In genomic region chr5:124735169-124735858, GRCh38 we compare ENCODE assay signal across 8 cellular contexts. TPM values are rescaled to one million over a fixed set of nuclear protein-coding genes. Genes with fewer than 3 reads are reported as not detected.
DNase-seq lines count a peak whose midpoint lies in the region; ATAC-seq and TF ChIP-seq lines count a peak whose summit lies in the region.

No MANE protein-coding gene starts in this region.

- H3K9me3 ChIP-seq in endocrine pancreas (ENCODE audit: control insufficient read depth, low read length): no peaks in the 10 kb centered on the region

- no peak for ATAC-seq in HG03457 (IDR thresholded peaks at IDR 0.05; ENCODE audit: unreplicated experiment)

- no peak for TF ChIP-seq CTCF in AG09319 (IDR thresholded peaks at IDR 0.05; ENCODE audit: low read depth, low read length)

- peak; percentile 74 for DNase-seq in AG09319 (ENCODE audit: extremely low read depth, low read depth)
- DNase-seq in NCI-H2081 treated with DMSO at 0.1 percent for 48 hours (lab: John Stamatoyannopoulos, UW): peak; percentile 63
- peak; percentile 84 for DNase-seq in myocyte (ENCODE audit: low read depth)
- no peak for DNase-seq in stimulated activated CD4-positive, alpha-beta T cell treated with anti-CD3 and anti-CD28 coated beads, Interleukin-15, amount 100 ng/mL, for 24 hours
- DNase-seq in HT-29 (ENCODE audit: low spot score): no peak
- DNase-seq in stimulated activated CD4-positive, alpha-beta T cell treated with anti-CD3 and anti-CD28 coated beads, Interleukin-4, amount 100 ng/mL, for 4 hours: no peak

- H3K9ac ChIP-seq in endocrine pancreas (ENCODE audit: control insufficient read depth, insufficient read depth, low read length): no peak overlapping the region

- peak overlapping the region; percentile 70 for H3K4me3 ChIP-seq in endocrine pancreas (ENCODE audit: control insufficient read depth, insufficient read depth, low read length)

- H3K36me3 ChIP-seq in endocrine pancreas (ENCODE audit: control insufficient read depth, insufficient read depth, low read length): no peaks in the 10 kb centered on the region

- peaks cover 36% of the 10 kb centered on the region for H3K4me1 ChIP-seq in endocrine pancreas (ENCODE audit: control insufficient read depth, insufficient read depth, low read length)

- no peaks in the 10 kb centered on the region for H3K27me3 ChIP-seq in endocrine pancreas (ENCODE audit: control insufficient read depth, insufficient read depth, low read length)

RNA-seq across cellular contexts. Expression of gene ZNF608, which starts 11.1 kb away (rescaled TPM):
- total RNA-seq in myocyte: 41.1 and 43.9 TPM in 2 replicates
- 7.8 TPM for polyA plus RNA-seq in myocyte (2012)
- 3.7 and 4.9 TPM in 2 replicates for total RNA-seq in HT-29 (2014; rRNA removed; shearing (Covaris generic))

Comparison
In these comparisons a context has a peak if more than half of its experiments do, and no peak if none do; other contexts are left out.
1. DNase-seq: peak in AG09319 (single experiment), NCI-H2081 treated with DMSO at 0.1 percent for 48 hours (single experiment) and myocyte (single experiment); none in stimulated activated CD4-positive, alpha-beta T cell treated with anti-CD3 and anti-CD28 coated beads, Interleukin-15, amount 100 ng/mL, for 24 hours (single experiment), HT-29 (single experiment) and stimulated activated CD4-positive, alpha-beta T cell treated with anti-CD3 and anti-CD28 coated beads, Interleukin-4, amount 100 ng/mL, for 4 hours (0 of 2).